Comparison of ENCODE assay signal across 9 cellular contexts in the genomic region with DNA sequence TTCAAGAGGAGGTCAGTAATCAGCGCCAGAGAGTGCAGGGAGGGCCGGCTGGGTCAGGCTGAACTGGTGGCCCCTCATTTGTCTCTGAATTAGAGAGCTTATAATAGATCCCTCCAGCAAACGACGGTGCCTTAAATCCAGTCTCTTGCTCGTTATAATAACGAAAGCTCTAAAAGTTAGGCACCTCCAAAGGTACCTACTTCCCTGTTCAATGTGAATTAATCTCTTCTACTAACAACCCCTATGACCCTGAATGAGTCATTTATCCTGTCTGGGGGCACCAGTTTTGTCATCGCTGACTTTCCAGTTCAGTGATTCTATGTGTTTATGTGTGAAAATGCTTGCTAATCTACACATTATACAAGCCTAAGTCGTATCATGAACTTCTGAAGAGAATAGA. TPM values are rescaled to one million over a fixed set of nuclear protein-coding genes. Genes with fewer than 3 reads are reported as not detected.
DNase-seq lines count a peak whose midpoint lies in the region; ATAC-seq and TF ChIP-seq lines count a peak whose summit lies in the region.
"Had no signal": no experiment of that assay in that cellular context is flagged by ENCODE, and none has a peak within 500 bp of the region (broad histone marks: within the 10 kb centered on the region; RNA-seq: fewer than 3 reads in every experiment).

No MANE protein-coding gene starts in this region.

- H3K27ac Mint-ChIP-seq in CD4-positive, alpha-beta T cell = peak overlapping the region; percentile 100

- no peak for ATAC-seq in CD4-positive, alpha-beta T cell (ENCODE audit: poor library complexity)
- ATAC-seq in HG03521 (IDR thresholded peaks at IDR 0.05; ENCODE audit: unreplicated experiment) = no peak

- no peaks in the 10 kb centered on the region for H3K9me3 ChIP-seq in CD4-positive, alpha-beta T cell (ENCODE audit: control insufficient read depth, low read length)
- no peaks in the 10 kb centered on the region for H3K9me3 ChIP-seq in muscle layer of duodenum (ENCODE audit: control insufficient read depth in 1 of 2, low read length in 2 of 2)

- peaks cover 16 to 22% of the 10 kb centered on the region in 2 donors for H3K4me1 ChIP-seq in muscle layer of duodenum (ENCODE audit: control insufficient read depth in 1 of 2, insufficient read depth in 2 of 2, low read length in 2 of 2)

- CTCF ChIA-PET in CD4-positive, alpha-beta T cell (lab: Charles Lee) = interaction anchor here (0.7 to 2.5 kb wide), 2 partner anchors 79 to 296 kb away, joined by 3 to 12 read pairs; no protein-coding TSS in a partner anchor

- H3K4me3 Mint-ChIP-seq in CD4-positive, alpha-beta T cell = peak overlapping the region; percentile 94

- H3K36me3 ChIP-seq in brain microvascular endothelial cell (replicated peaks) (peaks cover 2% of the 10 kb centered on the region), muscle layer of duodenum (ENCODE audit: control insufficient read depth in 1 of 2, insufficient read depth in 2 of 2, low read length in 2 of 2) (no peaks in the 10 kb centered on the region)

- DNase-seq in CD4-positive, alpha-beta T cell = no peak
- DNase-seq in M059J (ENCODE audit: low read depth) (peak; percentile 73), brain microvascular endothelial cell (no peak), NCI-H2196 treated with DMSO at 0.1 percent for 48 hours (lab: John Stamatoyannopoulos, UW; ENCODE audit: unreplicated experiment) (no peak), UCSD-AML1 (lab: John Stamatoyannopoulos, UW; ENCODE audit: unreplicated experiment) (no peak), NCI-H2107 treated with DMSO at 0.1 percent for 48 hours (lab: John Stamatoyannopoulos, UW; ENCODE audit: unreplicated experiment) (no peak)

- TF ChIP-seq CTCF in CD4-positive, alpha-beta T cell (IDR thresholded peaks at IDR 0.05) = no peak
- no peak for TF ChIP-seq CTCF in brain microvascular endothelial cell (IDR thresholded peaks at IDR 0.05; ENCODE audit: low read depth, low read length, missing control alignments)

- intact Hi-C loops in CD4-positive, alpha-beta T cell (cut with DNase I, micrococcal nuclease) = loop anchor here (2.0 to 10.0 kb wide), 7 partner anchors 42 to 1085 kb away; a partner anchor contains a TSS

- POLR2A ChIA-PET in CD4-positive, alpha-beta T cell (lab: Charles Lee) = interaction anchor here (1.1 to 3.8 kb wide), 2 partner anchors 10 to 22 kb away, joined by 3 to 22 read pairs; no protein-coding TSS in a partner anchor

- H3K27me3 Mint-ChIP-seq in CD4-positive, alpha-beta T cell = peaks cover 52% of the 10 kb centered on the region

- in situ Hi-C loops in brain microvascular endothelial cell (cut with HindIII; ENCODE audit: low pct_ligation_motif_present, low sequenced_read_pairs) = no loop called here

- no peak overlapping the region for H3K27ac ChIP-seq in CD4-positive, alpha-beta T cell (ENCODE audit: low read depth, low read length)
- H3K27ac ChIP-seq in brain microvascular endothelial cell (peak overlapping the region; percentile 82), muscle layer of duodenum (ENCODE audit: low read length) (peak overlapping the region; percentile 72)
- H3K27ac ChIP-seq: HL-60 had no signal

- peaks cover 39% of the 10 kb centered on the region for H3K4me1 Mint-ChIP-seq in CD4-positive, alpha-beta T cell (ENCODE audit: low read depth)

- peaks cover 21% of the 10 kb centered on the region for H3K36me3 Mint-ChIP-seq in CD4-positive, alpha-beta T cell (ENCODE audit: low read depth)

- H3K27me3 ChIP-seq in CD4-positive, alpha-beta T cell (ENCODE audit: control insufficient read depth, insufficient read depth, low read length) = peaks cover 16% of the 10 kb centered on the region
- H3K27me3 ChIP-seq in brain microvascular endothelial cell (replicated peaks) = no peaks in the 10 kb centered on the region
- no peaks in the 10 kb centered on the region for H3K27me3 ChIP-seq in muscle layer of duodenum (ENCODE audit: low read depth, low read length)

- H3K4me3 ChIP-seq in brain microvascular endothelial cell (ENCODE audit: low read depth, low read length) = peak overlapping the region; percentile 81
- H3K4me3 ChIP-seq in muscle layer of duodenum (ENCODE audit: low read depth in 1 of 2, low read length in 2 of 2) = peak overlapping the region; percentile 86 to 94

- no peaks in the 10 kb centered on the region for H3K9me3 Mint-ChIP-seq in CD4-positive, alpha-beta T cell

RNA-seq across cellular contexts. Expression of a gene that starts 2.3 kb away (rescaled TPM):
- 1 to 10 TPM; 4.1 TPM for total RNA-seq in CD4-positive, alpha-beta T cell
- total RNA-seq in M059J (2014; rRNA removed; shearing (Covaris generic)) = 5.3 and 10.9 TPM in 2 replicates
